In genomic region chr9:107286057-107286456, GRCh38 we compare ENCODE assay signal across 10 cellular contexts. TPM values are rescaled to one million over a fixed set of nuclear protein-coding genes. Genes with fewer than 3 reads are reported as not detected.
DNase-seq lines count a peak whose midpoint lies in the region; ATAC-seq, FAIRE-seq and TF ChIP-seq lines count a peak whose summit lies in the region.
"Had no signal": no experiment of that assay in that cellular context is flagged by ENCODE, and none has a peak within 500 bp of the region (broad histone marks: within the 10 kb centered on the region; RNA-seq: fewer than 3 reads in every experiment).

No MANE protein-coding gene starts in this region.

- H3K4me3 ChIP-seq in BLaER1 = no peak overlapping the region
- no peak overlapping the region for H3K4me3 ChIP-seq in body of pancreas
- H3K4me3 ChIP-seq in lower lobe of right lung = peak overlapping the region; percentile 95

- peaks cover 31% of the 10 kb centered on the region for H3K4me1 ChIP-seq in BLaER1
- peaks cover 66% of the 10 kb centered on the region for H3K4me1 ChIP-seq in body of pancreas
- H3K4me1 ChIP-seq in lower lobe of right lung = peaks cover 64% of the 10 kb centered on the region

- no peak for TF ChIP-seq POLR2A in body of pancreas (IDR thresholded peaks at IDR 0.05)
- no peak for TF ChIP-seq POLR2A in GM12892 (IDR thresholded peaks at IDR 0.05; ENCODE audit: low read depth, low read length)

- H3K9ac ChIP-seq in BLaER1 = 0 out of 2 replicates have a peak overlapping the region, but pooled peaks have one; percentile 0

- H3K27me3 ChIP-seq in BLaER1 = no peaks in the 10 kb centered on the region
- H3K27me3 ChIP-seq in body of pancreas = no peaks in the 10 kb centered on the region
- H3K27me3 ChIP-seq in lower lobe of right lung (ENCODE audit: low read depth) = no peaks in the 10 kb centered on the region

- H3K9me3 ChIP-seq in BLaER1 = 0 out of 2 replicates have a peak, but pooled peaks cover 2% of the 10 kb centered on the region
- H3K9me3 ChIP-seq in body of pancreas = no peaks in the 10 kb centered on the region
- no peaks in the 10 kb centered on the region for H3K9me3 ChIP-seq in lower lobe of right lung

- DNase-seq in HT-29 (ENCODE audit: low spot score) (peak; percentile 17), body of pancreas (peak in 3 of 4 donors; percentile 10 to 32 (median 17)), lower lobe of right lung (no peak), NOMO-1 treated with DMSO at 0.1 percent for 48 hours (lab: John Stamatoyannopoulos, UW; ENCODE audit: unreplicated experiment) (no peak), GM12892 (ENCODE audit: insufficient read length) (no peak), superior temporal gyrus (ENCODE audit: extremely low spot score) (no peak), AG08395 (ENCODE audit: low spot score) (no peak)
- DNase-seq: anterior cingulate cortex, NCI-H187 treated with DMSO at 0.1 percent for 48 hours had no signal

- H3K4me2 ChIP-seq in BLaER1 = peak overlapping the region; percentile 74

- H3K36me3 ChIP-seq in BLaER1 (peaks cover 18% of the 10 kb centered on the region), body of pancreas (replicated peaks in 1 of 2; ENCODE audit: insufficient read depth in 1 of 2, low read depth in 2 of 2) (no peaks in the 10 kb centered on the region), lower lobe of right lung (no peaks in the 10 kb centered on the region)

- H3K27ac ChIP-seq in BLaER1 (no peak overlapping the region), body of pancreas (peak overlapping the region in 2 of 4 donors; percentile 99), lower lobe of right lung (peak overlapping the region; percentile 12)

- WGBS in body of pancreas, 2 donors = 8 to 10% methylated on average over 2 of the region's 2 CpGs

- intact Hi-C loops in body of pancreas (cut with DNase I) (no loop called here), lower lobe of right lung (cut with DNase I) (no loop called here)

- no peak for ATAC-seq in body of pancreas
- no peak for ATAC-seq in lower lobe of right lung

- no peak for FAIRE-seq in GM12892 (lab: Jason Lieb, UNC)

- no peak for TF ChIP-seq CTCF in body of pancreas (IDR thresholded peaks at IDR 0.05)
- no peak for TF ChIP-seq CTCF in lower lobe of right lung (IDR thresholded peaks at IDR 0.05)

- H4K20me1 ChIP-seq in BLaER1 = peaks cover 76% of the 10 kb centered on the region

RNA-seq across cellular contexts. Expression of gene RAD23B, which starts 3.0 kb away (rescaled TPM):
- 69.9 and 76.8 TPM in 2 replicates for total RNA-seq in HT-29 (2014; rRNA removed; shearing (Covaris generic))
- total RNA-seq in body of pancreas (10 to 100 TPM; 47.1 to 50.6 TPM), lower lobe of right lung (95.4 TPM)
- 76.7 TPM for polyA plus RNA-seq in GM12892 (2012; ENCODE audit: missing spikeins)

Comparison
In these comparisons a context has a peak if more than half of its experiments do, and no peak if none do; other contexts are left out.
1. DNase-seq: peak in HT-29 (single experiment) and body of pancreas (3 of 4); none in lower lobe of right lung (single experiment), NOMO-1 treated with DMSO at 0.1 percent for 48 hours (single experiment), GM12892 (single experiment), superior temporal gyrus (single experiment) and AG08395 (single experiment).